In genomic region chr7:97731736-97732370, GRCh38 we compare ENCODE assay signal across 1 cellular context.
TF ChIP-seq lines count a peak whose summit lies in the region.

Gene TAC1, plus strand, starts transcription at chr7:97732086. Its CDS starts 527 bp downstream, at chr7:97732613.

TF ChIP-seq in HEK293, 187 proteins besides CTCF, POLR2A, EP300 and RAD21 (continued from another document and continues in another):
- TF ChIP-seq EGR2 (tag by site-specific recombination; IDR thresholded peaks at IDR 0.05; ENCODE audit: low read depth) (peak; percentile 60), ZNF335 (tag by site-specific recombination; conservative IDR thresholded peaks at IDR 0.05) (peak; percentile 69; the same call in 1 of the 2 replicates), ZNF664 (tag by site-specific recombination; IDR thresholded peaks at IDR 0.05) (no peak), ZNF416 (tag by site-specific recombination; IDR thresholded peaks at IDR 0.05) (no peak), ZNF518A (tag by site-specific recombination; conservative IDR thresholded peaks at IDR 0.05; ENCODE audit: low read depth) (0 out of 2 replicates have a peak, but pooled peaks have one; percentile 14), ZFP37 (tag by site-specific recombination; IDR thresholded peaks at IDR 0.05) (0 out of 2 replicates have a peak, but pooled peaks have one; percentile 41), ZNF768 (tag by site-specific recombination; IDR thresholded peaks at IDR 0.05) (0 out of 2 replicates have a peak, but pooled peaks have one; percentile 37), SP2 (tag by site-specific recombination; IDR thresholded peaks at IDR 0.05) (0 out of 2 replicates have a peak, but pooled peaks have one; percentile 12), ZNF704 (tag by site-specific recombination; IDR thresholded peaks at IDR 0.05) (no peak), ZNF777 (tag by site-specific recombination; IDR thresholded peaks at IDR 0.05; ENCODE audit: borderline replicate concordance) (peak; percentile 75; the same call in 1 of the 2 replicates), ZNF785 (tag by site-specific recombination; IDR thresholded peaks at IDR 0.05) (no peak), ZNF280C (tag by site-specific recombination; IDR thresholded peaks at IDR 0.05) (no peak), ZNF501 (tag by site-specific recombination; IDR thresholded peaks at IDR 0.05) (no peak), ZBTB17 (tag by site-specific recombination; IDR thresholded peaks at IDR 0.05) (peak; percentile 93), ZSCAN30 (tag by site-specific recombination; IDR thresholded peaks at IDR 0.05) (0 out of 2 replicates have a peak, but pooled peaks have one; percentile 5), ZNF248 (tag by site-specific recombination; IDR thresholded peaks at IDR 0.05) (no peak), TCF7L2 (IDR thresholded peaks at IDR 0.05; ENCODE audit: borderline replicate concordance, low read depth, low read length) (no peak), MZF1 (tag by site-specific recombination; IDR thresholded peaks at IDR 0.05; ENCODE audit: borderline replicate concordance) (no peak), GLIS1 (tag by site-specific recombination; IDR thresholded peaks at IDR 0.05) (peak; percentile 15; the same call in 1 of the 2 replicates), HIC1 (tag by site-specific recombination; IDR thresholded peaks at IDR 0.05) (no peak), ZNF473 (tag by site-specific recombination; IDR thresholded peaks at IDR 0.05) (no peak), ZNF266 (tag by site-specific recombination; IDR thresholded peaks at IDR 0.05; ENCODE audit: low read depth) (no peak), ZBTB26 (tag by site-specific recombination; optimal IDR thresholded peaks at IDR 0.05) (peak; percentile 77), ZNF24 (tag by site-specific recombination; IDR thresholded peaks at IDR 0.05) (0 out of 2 replicates have a peak, but pooled peaks have one; percentile 60), SP7 (tag by site-specific recombination; IDR thresholded peaks at IDR 0.05) (peak; percentile 70), WT1 (tag by site-specific recombination; IDR thresholded peaks at IDR 0.05) (no peak), KLF16 (tag by site-specific recombination; IDR thresholded peaks at IDR 0.05) (no peak), ZBTB7A (tag by site-specific recombination; IDR thresholded peaks at IDR 0.05; ENCODE audit: low read depth) (no peak), GLIS2 (tag by site-specific recombination; IDR thresholded peaks at IDR 0.05) (peak; percentile 56; the same call in 1 of the 2 replicates), ZNF76 (tag by site-specific recombination; IDR thresholded peaks at IDR 0.05; ENCODE audit: borderline replicate concordance, low read depth) (peak; percentile 86), ZNF2 (tag by site-specific recombination; IDR thresholded peaks at IDR 0.05) (peak; percentile 39; the same call in 1 of the 2 replicates), INSM2 (tag by site-specific recombination; IDR thresholded peaks at IDR 0.05) (peak; percentile 41; the same call in 1 of the 2 replicates), PATZ1 (tag by site-specific recombination; IDR thresholded peaks at IDR 0.05) (peak; percentile 67), ZNF148 (tag by site-specific recombination; IDR thresholded peaks at IDR 0.05; ENCODE audit: borderline replicate concordance) (no peak)
- TF ChIP-seq, protein P1, sequence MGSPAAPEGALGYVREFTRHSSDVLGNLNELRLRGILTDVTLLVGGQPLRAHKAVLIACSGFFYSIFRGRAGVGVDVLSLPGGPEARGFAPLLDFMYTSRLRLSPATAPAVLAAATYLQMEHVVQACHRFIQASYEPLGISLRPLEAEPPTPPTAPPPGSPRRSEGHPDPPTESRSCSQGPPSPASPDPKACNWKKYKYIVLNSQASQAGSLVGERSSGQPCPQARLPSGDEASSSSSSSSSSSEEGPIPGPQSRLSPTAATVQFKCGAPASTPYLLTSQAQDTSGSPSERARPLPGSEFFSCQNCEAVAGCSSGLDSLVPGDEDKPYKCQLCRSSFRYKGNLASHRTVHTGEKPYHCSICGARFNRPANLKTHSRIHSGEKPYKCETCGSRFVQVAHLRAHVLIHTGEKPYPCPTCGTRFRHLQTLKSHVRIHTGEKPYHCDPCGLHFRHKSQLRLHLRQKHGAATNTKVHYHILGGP (tag by site-specific recombination; IDR thresholded peaks at IDR 0.05), result no peak
- TF ChIP-seq, protein P2, sequence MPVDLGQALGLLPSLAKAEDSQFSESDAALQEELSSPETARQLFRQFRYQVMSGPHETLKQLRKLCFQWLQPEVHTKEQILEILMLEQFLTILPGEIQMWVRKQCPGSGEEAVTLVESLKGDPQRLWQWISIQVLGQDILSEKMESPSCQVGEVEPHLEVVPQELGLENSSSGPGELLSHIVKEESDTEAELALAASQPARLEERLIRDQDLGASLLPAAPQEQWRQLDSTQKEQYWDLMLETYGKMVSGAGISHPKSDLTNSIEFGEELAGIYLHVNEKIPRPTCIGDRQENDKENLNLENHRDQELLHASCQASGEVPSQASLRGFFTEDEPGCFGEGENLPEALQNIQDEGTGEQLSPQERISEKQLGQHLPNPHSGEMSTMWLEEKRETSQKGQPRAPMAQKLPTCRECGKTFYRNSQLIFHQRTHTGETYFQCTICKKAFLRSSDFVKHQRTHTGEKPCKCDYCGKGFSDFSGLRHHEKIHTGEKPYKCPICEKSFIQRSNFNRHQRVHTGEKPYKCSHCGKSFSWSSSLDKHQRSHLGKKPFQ (tag by site-specific recombination; IDR thresholded peaks at IDR 0.05), result no peak
